ENCODE assay signal across 1 cellular context in genomic region chr13:40490086-40490723, GRCh38.
TF ChIP-seq lines count a peak whose summit lies in the region.

No MANE protein-coding gene starts in this region.

TF ChIP-seq in HEK293, 187 proteins besides CTCF, POLR2A, EP300 and RAD21 (continued from another document and continues in another):
- TF ChIP-seq, protein P1, sequence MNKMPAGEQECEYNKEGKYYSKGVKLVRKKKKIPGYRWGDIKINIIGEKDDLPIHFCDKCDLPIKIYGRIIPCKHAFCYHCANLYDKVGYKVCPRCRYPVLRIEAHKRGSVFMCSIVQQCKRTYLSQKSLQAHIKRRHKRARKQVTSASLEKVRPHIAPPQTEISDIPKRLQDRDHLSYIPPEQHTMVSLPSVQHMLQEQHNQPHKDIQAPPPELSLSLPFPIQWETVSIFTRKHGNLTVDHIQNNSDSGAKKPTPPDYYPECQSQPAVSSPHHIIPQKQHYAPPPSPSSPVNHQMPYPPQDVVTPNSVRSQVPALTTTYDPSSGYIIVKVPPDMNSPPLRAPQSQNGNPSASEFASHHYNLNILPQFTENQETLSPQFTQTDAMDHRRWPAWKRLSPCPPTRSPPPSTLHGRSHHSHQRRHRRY (tag by site-specific recombination; IDR thresholded peaks at IDR 0.05) = no peak
- TF ChIP-seq ZNF354C (tag by site-specific recombination; IDR thresholded peaks at IDR 0.05; ENCODE audit: borderline replicate concordance, low read depth) (no peak), ZNF138 (tag by site-specific recombination; IDR thresholded peaks at IDR 0.05; ENCODE audit: borderline replicate concordance) (no peak), YY1 (tag by site-specific recombination; IDR thresholded peaks at IDR 0.05) (no peak), ZNF394 (tag by site-specific recombination; IDR thresholded peaks at IDR 0.05; ENCODE audit: borderline replicate concordance) (no peak), GLIS2 (tag by site-specific recombination; IDR thresholded peaks at IDR 0.05) (no peak), KLF16 (tag by site-specific recombination; IDR thresholded peaks at IDR 0.05) (no peak), OVOL3 (tag by site-specific recombination; IDR thresholded peaks at IDR 0.05) (no peak), SALL2 (tag by site-specific recombination; IDR thresholded peaks at IDR 0.05; ENCODE audit: borderline replicate concordance) (no peak), ZNF449 (tag by site-specific recombination; IDR thresholded peaks at IDR 0.05) (peak; percentile 60; the same call in 1 of the 2 replicates), ZNF791 (tag by site-specific recombination; IDR thresholded peaks at IDR 0.05) (no peak), ZBTB8A (tag by site-specific recombination; IDR thresholded peaks at IDR 0.05) (peak; percentile 17; the same call in 1 of the 2 replicates), ZNF132 (tag by site-specific recombination; IDR thresholded peaks at IDR 0.05; ENCODE audit: borderline replicate concordance) (no peak), ZNF843 (tag by site-specific recombination; IDR thresholded peaks at IDR 0.05) (no peak), PRDM6 (tag by site-specific recombination; IDR thresholded peaks at IDR 0.05) (peak; percentile 94), ZNF561 (tag by site-specific recombination; IDR thresholded peaks at IDR 0.05; ENCODE audit: borderline replicate concordance) (peak; percentile 54; the same call in 1 of the 2 replicates), ZIC2 (tag by site-specific recombination; IDR thresholded peaks at IDR 0.05) (peak; percentile 56), ZNF658 (tag by site-specific recombination; IDR thresholded peaks at IDR 0.05) (no peak), ZNF555 (tag by site-specific recombination; conservative IDR thresholded peaks at IDR 0.05) (no peak), ZNF140 (tag by site-specific recombination; IDR thresholded peaks at IDR 0.05) (no peak), ZNF335 (tag by site-specific recombination; conservative IDR thresholded peaks at IDR 0.05) (peak; percentile 34; the same call in 1 of the 2 replicates), ZNF433 (tag by site-specific recombination; IDR thresholded peaks at IDR 0.05; ENCODE audit: low read depth) (no peak), WT1 (tag by site-specific recombination; IDR thresholded peaks at IDR 0.05) (peak; percentile 58), KLF17 (tag by site-specific recombination; IDR thresholded peaks at IDR 0.05) (no peak), HOXA7 (CRISPR knock-in tag; IDR thresholded peaks at IDR 0.05; ENCODE audit: borderline replicate concordance) (no peak), ZNF19 (tag by site-specific recombination; IDR thresholded peaks at IDR 0.05; ENCODE audit: low read depth) (no peak), ZNF266 (tag by site-specific recombination; IDR thresholded peaks at IDR 0.05; ENCODE audit: low read depth) (no peak), ZBTB17 (tag by site-specific recombination; IDR thresholded peaks at IDR 0.05) (peak; percentile 67; the same call in 1 of the 2 replicates), ZNF10 (tag by site-specific recombination; IDR thresholded peaks at IDR 0.05) (0 out of 2 replicates have a peak, but pooled peaks have one; percentile 32), ZNF175 (tag by site-specific recombination; IDR thresholded peaks at IDR 0.05) (no peak), SP2 (tag by site-specific recombination; IDR thresholded peaks at IDR 0.05) (no peak), GLIS1 (tag by site-specific recombination; IDR thresholded peaks at IDR 0.05) (peak; percentile 99), SP7 (tag by site-specific recombination; IDR thresholded peaks at IDR 0.05) (peak; percentile 82), ZSCAN4 (tag by site-specific recombination; IDR thresholded peaks at IDR 0.05) (no peak), ZNF426 (tag by site-specific recombination; IDR thresholded peaks at IDR 0.05) (no peak), SCRT2 (tag by site-specific recombination; IDR thresholded peaks at IDR 0.05) (peak; percentile 95), INSM2 (tag by site-specific recombination; IDR thresholded peaks at IDR 0.05) (no peak), KLF7 (tag by site-specific recombination; IDR thresholded peaks at IDR 0.05; ENCODE audit: borderline replicate concordance) (no peak), ZNF544 (tag by site-specific recombination; IDR thresholded peaks at IDR 0.05) (no peak), AEBP2 (tag by site-specific recombination; IDR thresholded peaks at IDR 0.05; ENCODE audit: borderline replicate concordance) (no peak), ZNF548 (tag by site-specific recombination; IDR thresholded peaks at IDR 0.05) (no peak), ZBTB20 (tag by site-specific recombination; IDR thresholded peaks at IDR 0.05) (no peak)
- TF ChIP-seq, protein P2, sequence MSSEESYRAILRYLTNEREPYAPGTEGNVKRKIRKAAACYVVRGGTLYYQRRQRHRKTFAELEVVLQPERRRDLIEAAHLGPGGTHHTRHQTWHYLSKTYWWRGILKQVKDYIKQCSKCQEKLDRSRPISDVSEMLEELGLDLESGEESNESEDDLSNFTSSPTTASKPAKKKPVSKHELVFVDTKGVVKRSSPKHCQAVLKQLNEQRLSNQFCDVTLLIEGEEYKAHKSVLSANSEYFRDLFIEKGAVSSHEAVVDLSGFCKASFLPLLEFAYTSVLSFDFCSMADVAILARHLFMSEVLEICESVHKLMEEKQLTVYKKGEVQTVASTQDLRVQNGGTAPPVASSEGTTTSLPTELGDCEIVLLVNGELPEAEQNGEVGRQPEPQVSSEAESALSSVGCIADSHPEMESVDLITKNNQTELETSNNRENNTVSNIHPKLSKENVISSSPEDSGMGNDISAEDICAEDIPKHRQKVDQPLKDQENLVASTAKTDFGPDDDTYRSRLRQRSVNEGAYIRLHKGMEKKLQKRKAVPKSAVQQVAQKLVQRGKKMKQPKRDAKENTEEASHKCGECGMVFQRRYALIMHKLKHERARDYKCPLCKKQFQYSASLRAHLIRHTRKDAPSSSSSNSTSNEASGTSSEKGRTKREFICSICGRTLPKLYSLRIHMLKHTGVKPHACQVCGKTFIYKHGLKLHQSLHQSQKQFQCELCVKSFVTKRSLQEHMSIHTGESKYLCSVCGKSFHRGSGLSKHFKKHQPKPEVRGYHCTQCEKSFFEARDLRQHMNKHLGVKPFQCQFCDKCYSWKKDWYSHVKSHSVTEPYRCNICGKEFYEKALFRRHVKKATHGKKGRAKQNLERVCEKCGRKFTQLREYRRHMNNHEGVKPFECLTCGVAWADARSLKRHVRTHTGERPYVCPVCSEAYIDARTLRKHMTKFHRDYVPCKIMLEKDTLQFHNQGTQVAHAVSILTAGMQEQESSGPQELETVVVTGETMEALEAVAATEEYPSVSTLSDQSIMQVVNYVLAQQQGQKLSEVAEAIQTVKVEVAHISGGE (tag by site-specific recombination; conservative IDR thresholded peaks at IDR 0.05; ENCODE audit: low read depth) = no peak
- TF ChIP-seq, protein P3, sequence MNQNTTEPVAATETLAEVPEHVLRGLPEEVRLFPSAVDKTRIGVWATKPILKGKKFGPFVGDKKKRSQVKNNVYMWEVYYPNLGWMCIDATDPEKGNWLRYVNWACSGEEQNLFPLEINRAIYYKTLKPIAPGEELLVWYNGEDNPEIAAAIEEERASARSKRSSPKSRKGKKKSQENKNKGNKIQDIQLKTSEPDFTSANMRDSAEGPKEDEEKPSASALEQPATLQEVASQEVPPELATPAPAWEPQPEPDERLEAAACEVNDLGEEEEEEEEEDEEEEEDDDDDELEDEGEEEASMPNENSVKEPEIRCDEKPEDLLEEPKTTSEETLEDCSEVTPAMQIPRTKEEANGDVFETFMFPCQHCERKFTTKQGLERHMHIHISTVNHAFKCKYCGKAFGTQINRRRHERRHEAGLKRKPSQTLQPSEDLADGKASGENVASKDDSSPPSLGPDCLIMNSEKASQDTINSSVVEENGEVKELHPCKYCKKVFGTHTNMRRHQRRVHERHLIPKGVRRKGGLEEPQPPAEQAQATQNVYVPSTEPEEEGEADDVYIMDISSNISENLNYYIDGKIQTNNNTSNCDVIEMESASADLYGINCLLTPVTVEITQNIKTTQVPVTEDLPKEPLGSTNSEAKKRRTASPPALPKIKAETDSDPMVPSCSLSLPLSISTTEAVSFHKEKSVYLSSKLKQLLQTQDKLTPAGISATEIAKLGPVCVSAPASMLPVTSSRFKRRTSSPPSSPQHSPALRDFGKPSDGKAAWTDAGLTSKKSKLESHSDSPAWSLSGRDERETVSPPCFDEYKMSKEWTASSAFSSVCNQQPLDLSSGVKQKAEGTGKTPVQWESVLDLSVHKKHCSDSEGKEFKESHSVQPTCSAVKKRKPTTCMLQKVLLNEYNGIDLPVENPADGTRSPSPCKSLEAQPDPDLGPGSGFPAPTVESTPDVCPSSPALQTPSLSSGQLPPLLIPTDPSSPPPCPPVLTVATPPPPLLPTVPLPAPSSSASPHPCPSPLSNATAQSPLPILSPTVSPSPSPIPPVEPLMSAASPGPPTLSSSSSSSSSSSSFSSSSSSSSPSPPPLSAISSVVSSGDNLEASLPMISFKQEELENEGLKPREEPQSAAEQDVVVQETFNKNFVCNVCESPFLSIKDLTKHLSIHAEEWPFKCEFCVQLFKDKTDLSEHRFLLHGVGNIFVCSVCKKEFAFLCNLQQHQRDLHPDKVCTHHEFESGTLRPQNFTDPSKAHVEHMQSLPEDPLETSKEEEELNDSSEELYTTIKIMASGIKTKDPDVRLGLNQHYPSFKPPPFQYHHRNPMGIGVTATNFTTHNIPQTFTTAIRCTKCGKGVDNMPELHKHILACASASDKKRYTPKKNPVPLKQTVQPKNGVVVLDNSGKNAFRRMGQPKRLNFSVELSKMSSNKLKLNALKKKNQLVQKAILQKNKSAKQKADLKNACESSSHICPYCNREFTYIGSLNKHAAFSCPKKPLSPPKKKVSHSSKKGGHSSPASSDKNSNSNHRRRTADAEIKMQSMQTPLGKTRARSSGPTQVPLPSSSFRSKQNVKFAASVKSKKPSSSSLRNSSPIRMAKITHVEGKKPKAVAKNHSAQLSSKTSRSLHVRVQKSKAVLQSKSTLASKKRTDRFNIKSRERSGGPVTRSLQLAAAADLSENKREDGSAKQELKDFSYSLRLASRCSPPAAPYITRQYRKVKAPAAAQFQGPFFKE (tag by site-specific recombination; IDR thresholded peaks at IDR 0.05; ENCODE audit: borderline replicate concordance) = no peak
